ENCODE assay signal across 22 cellular contexts in the genomic region with DNA sequence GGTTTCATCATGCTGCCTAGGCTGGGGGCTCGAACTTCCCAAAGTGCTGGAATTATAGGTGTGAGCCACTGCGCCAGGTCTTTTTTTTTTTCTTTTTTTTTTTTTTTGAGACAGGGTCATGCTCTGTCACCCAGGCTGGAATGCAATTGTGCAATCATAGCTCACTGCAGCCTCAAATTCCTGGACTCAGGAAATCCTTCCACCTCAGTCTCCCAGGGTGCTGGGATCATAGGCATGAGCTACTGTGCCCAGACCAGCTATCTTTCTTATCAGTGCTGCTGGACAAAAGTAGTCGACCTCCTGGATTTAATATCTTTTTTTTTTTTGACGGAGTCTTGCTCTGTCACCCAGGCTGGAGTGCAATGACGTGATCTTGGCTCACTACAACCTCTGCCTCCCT.
DNase-seq lines count a peak whose midpoint lies in the region; ATAC-seq, FAIRE-seq and TF ChIP-seq lines count a peak whose summit lies in the region.
"Had no signal": no experiment of that assay in that cellular context is flagged by ENCODE, and none has a peak within 500 bp of the region (broad histone marks: within the 10 kb centered on the region; RNA-seq: fewer than 3 reads in every experiment).

No MANE protein-coding gene starts in this region.

- no peaks in the 10 kb centered on the region for H3K36me3 ChIP-seq in breast epithelium
- H3K36me3 ChIP-seq in RWPE2 (ENCODE audit: low read depth) = no peaks in the 10 kb centered on the region
- H3K36me3 ChIP-seq in pancreas = no peaks in the 10 kb centered on the region

- no peaks in the 10 kb centered on the region for H3K27me3 Mint-ChIP-seq in MCF 10A (ENCODE audit: insufficient read depth, unreplicated experiment)
- H3K27me3 Mint-ChIP-seq: activated CD4-positive, alpha-beta T cell treated with anti-CD3 and anti-CD28 coated beads, Interleukin-2, amount 10 ng/mL, durations not matched to agents 7 days and 5 days had no signal

- POLR2A ChIA-PET in MCF 10A (lab: Yijun Ruan, JAX) = no interaction called here

- H3K4me1 ChIP-seq in breast epithelium (no peaks in the 10 kb centered on the region), RWPE2 (ENCODE audit: insufficient read depth, poor library complexity, severe bottlenecking) (peaks cover 16% of the 10 kb centered on the region), pancreas (no peaks in the 10 kb centered on the region)

- TF ChIP-seq POLR2A in breast epithelium (IDR thresholded peaks at IDR 0.05) = no peak

- no peaks in the 10 kb centered on the region for H3K9me3 Mint-ChIP-seq in MCF 10A (ENCODE audit: unreplicated experiment)
- H3K9me3 Mint-ChIP-seq: activated CD4-positive, alpha-beta T cell treated with anti-CD3 and anti-CD28 coated beads, Interleukin-2, amount 10 ng/mL, durations not matched to agents 7 days and 5 days had no signal

- intact Hi-C loops in MCF 10A (cut with micrococcal nuclease) (no loop called here), breast epithelium (cut with DNase I; ENCODE audit: low total_unique reads) (no loop called here), pancreas (cut with DNase I) (no loop called here)

- CTCF ChIA-PET in MCF 10A (lab: Yijun Ruan, JAX) = interaction anchor here (0.6 to 0.9 kb wide), 3 partner anchors 8 to 233 kb away, joined by 3 to 5 read pairs (median 4); no protein-coding TSS in a partner anchor

- H3K4me3 ChIP-seq in breast epithelium (no peak overlapping the region), RWPE2 (ENCODE audit: severe bottlenecking) (no peak overlapping the region), pancreas (no peak overlapping the region)

- WGBS in pancreas, 2 donors = 79 to 80% methylated on average over 5 of the region's 5 CpGs

- DNase-seq in MCF 10A (ENCODE audit: unreplicated experiment) = peak; percentile 63
- DNase-seq in breast epithelium (ENCODE audit: low spot score in 2 of 2) = no peak
- no peak for DNase-seq in RWPE2 (ENCODE audit: low spot score)
- DNase-seq in glomerular visceral epithelial cell (ENCODE audit: extremely low spot score) = peak; percentile 71
- DNase-seq in occipital lobe (lab: John Stamatoyannopoulos, UW) = no peak
- DNase-seq in SKM-1 (lab: John Stamatoyannopoulos, UW; ENCODE audit: unreplicated experiment) = no peak
- DNase-seq in pancreas = no peak
- DNase-seq: activated CD4-positive, alpha-beta T cell treated with anti-CD3 and anti-CD28 coated beads, Interleukin-2, amount 10 ng/mL, durations not matched to agents 7 days and 5 days; activated naive CD4-positive, alpha-beta T cell treated with Interleukin-2 at 50 U/mL for 16 hours; cortex of kidney; DMS79; KG1; mammary epithelial cell; naive thymus-derived CD4-positive, alpha-beta T cell; NCI-H1105 treated with DMSO at 0.1 percent for 48 hours; NCI-H526 treated with DMSO at 0.1 percent for 48 hours; OCI-M1; posterior cingulate gyrus had no signal

- H3K9me3 ChIP-seq in breast epithelium = peaks cover 0 to 6% of the 10 kb centered on the region in 2 donors
- no peaks in the 10 kb centered on the region for H3K9me3 ChIP-seq in RWPE2 (ENCODE audit: severe bottlenecking)
- no peaks in the 10 kb centered on the region for H3K9me3 ChIP-seq in pancreas

- no peak overlapping the region for H3K4me3 Mint-ChIP-seq in MCF 10A (ENCODE audit: unreplicated experiment)
- H3K4me3 Mint-ChIP-seq: activated CD4-positive, alpha-beta T cell treated with anti-CD3 and anti-CD28 coated beads, Interleukin-2, amount 10 ng/mL, durations not matched to agents 7 days and 5 days had no signal

- TF ChIP-seq CTCF in MCF 10A (IDR thresholded peaks at IDR 0.05; ENCODE audit: unreplicated experiment) (no peak), breast epithelium (IDR thresholded peaks at IDR 0.05) (no peak), RWPE2 (IDR thresholded peaks at IDR 0.05; ENCODE audit: poor library complexity, severe bottlenecking) (no peak), pancreas (IDR thresholded peaks at IDR 0.05) (no peak)

- no peak overlapping the region for H3K27ac ChIP-seq in breast epithelium
- H3K27ac ChIP-seq in RWPE2 (ENCODE audit: poor library complexity, severe bottlenecking) = peak overlapping the region; percentile 88
- no peak overlapping the region for H3K27ac ChIP-seq in pancreas
- H3K27ac ChIP-seq: 22Rv1, C4-2B had no signal

- no peaks in the 10 kb centered on the region for H3K36me3 Mint-ChIP-seq in MCF 10A (ENCODE audit: insufficient read depth, unreplicated experiment)

- H3K27ac Mint-ChIP-seq in MCF 10A (ENCODE audit: low read depth, unreplicated experiment) = no peak overlapping the region
- H3K27ac Mint-ChIP-seq: activated CD4-positive, alpha-beta T cell treated with anti-CD3 and anti-CD28 coated beads, Interleukin-2, amount 10 ng/mL, durations not matched to agents 7 days and 5 days; naive thymus-derived CD4-positive, alpha-beta T cell had no signal

- FAIRE-seq in pancreas (lab: Jason Lieb, UNC) = no peak
- FAIRE-seq: GM19239 had no signal

- ATAC-seq in RWPE2 (ENCODE audit: low read depth) (peak; percentile 29; the same call in 1 of the 3 replicates), pancreas (no peak)
- no peak for ATAC-seq in activated CD4-positive, CD25-positive, alpha-beta regulatory T cell treated with anti-CD3 and anti-CD28 coated beads, Interleukin-2, amount 50 U/mL, for 24 hours
- ATAC-seq: naive thymus-derived CD4-positive, alpha-beta T cell had no signal

- no TSS peak for BruUV-seq in MCF 10A (replicated peaks; lab: Mats Ljungman, UMichigan)

- no peaks in the 10 kb centered on the region for H3K27me3 ChIP-seq in breast epithelium
- H3K27me3 ChIP-seq in RWPE2 (ENCODE audit: insufficient read depth, poor library complexity, severe bottlenecking) = no peaks in the 10 kb centered on the region
- H3K27me3 ChIP-seq in pancreas = no peaks in the 10 kb centered on the region

- peaks cover 6% of the 10 kb centered on the region for H3K4me1 Mint-ChIP-seq in MCF 10A (ENCODE audit: insufficient read depth, unreplicated experiment)
- H3K4me1 Mint-ChIP-seq: activated CD4-positive, alpha-beta T cell treated with anti-CD3 and anti-CD28 coated beads, Interleukin-2, amount 10 ng/mL, durations not matched to agents 7 days and 5 days had no signal

Comparison
In these comparisons a context has a peak if more than half of its experiments do, and no peak if none do; other contexts are left out.
1. DNase-seq: peak in MCF 10A (single experiment) and glomerular visceral epithelial cell (single experiment); none in breast epithelium (0 of 2), RWPE2 (single experiment), occipital lobe (single experiment), SKM-1 (single experiment) and pancreas (0 of 6).